Comparison of ENCODE assay signal across 8 cellular contexts in genomic region chr14:105091335-105092123, GRCh38. TPM values are rescaled to one million over a fixed set of nuclear protein-coding genes. Genes with fewer than 3 reads are reported as not detected.
DNase-seq lines count a peak whose midpoint lies in the region; ATAC-seq, FAIRE-seq and TF ChIP-seq lines count a peak whose summit lies in the region.

No MANE protein-coding gene starts in this region.

- H3K36me3 ChIP-seq in mammary epithelial cell (ENCODE audit: insufficient read depth, low read length) = no peaks in the 10 kb centered on the region

- intact Hi-C loops in mammary epithelial cell (cut with micrococcal nuclease) = loop anchor here (1.0 to 5.0 kb wide), 4 partner anchors 27 to 401 kb away; partner anchors contain the start of genes NUDT14 and TEDC1

- CTCF ChIA-PET in mammary epithelial cell (lab: Charles Lee; ENCODE audit: low non-redundant PET) = interaction anchor here (0.6 to 0.7 kb wide), 2 partner anchors 74 to 195 kb away, joined by 6 to 14 read pairs; no protein-coding TSS in a partner anchor

- H4K20me1 ChIP-seq in mammary epithelial cell (ENCODE audit: insufficient read depth, low read length) = no peaks in the 10 kb centered on the region

- dilution Hi-C loops in mammary epithelial cell (cut with HindIII; ENCODE audit: low sequenced_read_pairs) = no loop called here

- no peak for TF ChIP-seq CTCF in mammary epithelial cell (conservative IDR thresholded peaks at IDR 0.05 in 1 of 2, IDR thresholded peaks at IDR 0.05 in 1 of 2; ENCODE audit: extremely low read depth in 1 of 2, insufficient read depth in 1 of 2, low read depth in 1 of 2, low read length in 2 of 2)

- H2AFZ ChIP-seq in mammary epithelial cell (ENCODE audit: low read depth, low read length) = no peak overlapping the region

- in situ Hi-C loops in mammary epithelial cell (cut with MboI; ENCODE audit: low sequenced_read_pairs in 2 of 2) = loop anchor here (5.0 to 25.0 kb wide), 4 partner anchors 73 to 253 kb away; partner anchors contain the start of gene JAG2 (in 2 of the 2)

- H3K9me3 ChIP-seq in mammary epithelial cell (replicated peaks; ENCODE audit: insufficient read depth, low read length) = no peaks in the 10 kb centered on the region

- no peaks in the 10 kb centered on the region for H3K9me3 Mint-ChIP-seq in activated naive CD8-positive, alpha-beta T cell treated with anti-CD3 and anti-CD28 coated beads, Interleukin-2, amount 10 ng/mL, durations not matched to agents 7 days and 5 days
- H3K9me3 Mint-ChIP-seq in activated naive CD8-positive, alpha-beta T cell treated with anti-CD3 and anti-CD28 coated beads for 36 hours = no peaks in the 10 kb centered on the region

- H3K27me3 Mint-ChIP-seq in activated naive CD8-positive, alpha-beta T cell treated with anti-CD3 and anti-CD28 coated beads, Interleukin-2, amount 10 ng/mL, durations not matched to agents 7 days and 5 days = peaks cover 6% of the 10 kb centered on the region
- no peaks in the 10 kb centered on the region for H3K27me3 Mint-ChIP-seq in activated naive CD8-positive, alpha-beta T cell treated with anti-CD3 and anti-CD28 coated beads for 36 hours

- ATAC-seq in activated naive CD8-positive, alpha-beta T cell treated with anti-CD3 and anti-CD28 coated beads, Interleukin-2, amount 10 ng/mL, durations not matched to agents 7 days and 5 days (ENCODE audit: low read depth) = no peak
- ATAC-seq in HG03342 (IDR thresholded peaks at IDR 0.05; ENCODE audit: unreplicated experiment) (no peak), HG03520 (IDR thresholded peaks at IDR 0.05; ENCODE audit: unreplicated experiment) (no peak)

- peaks cover 61% of the 10 kb centered on the region for H3K4me1 ChIP-seq in mammary epithelial cell (ENCODE audit: insufficient read depth, low read length)

- POLR2A ChIA-PET in activated naive CD8-positive, alpha-beta T cell treated with anti-CD3 and anti-CD28 coated beads, Interleukin-2, amount 10 ng/mL, durations not matched to agents 7 days and 5 days (lab: Charles Lee) = interaction anchor here (1.4 to 2.1 kb wide), 2 partner anchors 26 to 260 kb away, joined by 5 read pairs; partner anchors contain the start of gene GPR132

- peak overlapping the region in 1 of 3 experiments; percentile 80 for H3K4me3 ChIP-seq in mammary epithelial cell (replicated peaks in 1 of 3; ENCODE audit: insufficient read depth in 1 of 3, low read depth in 2 of 3, low read length in 3 of 3)

- H3K4me2 ChIP-seq in mammary epithelial cell (ENCODE audit: insufficient read depth, low read depth, low read length) = peak overlapping the region; percentile 90

- peak overlapping the region; percentile 59 for H3K27ac ChIP-seq in mammary epithelial cell (ENCODE audit: insufficient read depth, low read depth, low read length)

- FAIRE-seq in urothelium cell line (lab: Jason Lieb, UNC) = peak; percentile 83

- 0% methylated on average over 1 of the region's 22 CpGs for WGBS in mammary epithelial cell (ENCODE audit: low coverage, missing lambda C conversion rate)

- no peaks in the 10 kb centered on the region for H3K27me3 ChIP-seq in mammary epithelial cell (ENCODE audit: insufficient read depth, low read length)

- H3K4me3 Mint-ChIP-seq in activated naive CD8-positive, alpha-beta T cell treated with anti-CD3 and anti-CD28 coated beads, Interleukin-2, amount 10 ng/mL, durations not matched to agents 7 days and 5 days = no peak overlapping the region
- no peak overlapping the region for H3K4me3 Mint-ChIP-seq in activated naive CD8-positive, alpha-beta T cell treated with anti-CD3 and anti-CD28 coated beads for 36 hours

- H3K36me3 Mint-ChIP-seq in activated naive CD8-positive, alpha-beta T cell treated with anti-CD3 and anti-CD28 coated beads, Interleukin-2, amount 10 ng/mL, durations not matched to agents 7 days and 5 days = no peaks in the 10 kb centered on the region
- H3K36me3 Mint-ChIP-seq in activated naive CD8-positive, alpha-beta T cell treated with anti-CD3 and anti-CD28 coated beads for 36 hours = no peaks in the 10 kb centered on the region

- H3K9ac ChIP-seq in mammary epithelial cell (ENCODE audit: insufficient read depth, low read length) = peak overlapping the region; percentile 32

- no peak overlapping the region for H3K27ac Mint-ChIP-seq in activated naive CD8-positive, alpha-beta T cell treated with anti-CD3 and anti-CD28 coated beads, Interleukin-2, amount 10 ng/mL, durations not matched to agents 7 days and 5 days
- no peak overlapping the region for H3K27ac Mint-ChIP-seq in activated naive CD8-positive, alpha-beta T cell treated with anti-CD3 and anti-CD28 coated beads for 36 hours

- DNase-seq in activated naive CD8-positive, alpha-beta T cell treated with anti-CD3 and anti-CD28 coated beads, Interleukin-2, amount 10 ng/mL, durations not matched to agents 7 days and 5 days = peak; percentile 48
- DNase-seq in activated naive CD8-positive, alpha-beta T cell treated with anti-CD3 and anti-CD28 coated beads for 36 hours = no peak
- DNase-seq in mammary epithelial cell (peak; percentile 94), mesenteric fat pad (ENCODE audit: low spot score) (peak; percentile 94), urothelium cell line (ENCODE audit: low spot score) (peak; percentile 80), NCI-H187 treated with DMSO at 0.1 percent for 48 hours (lab: John Stamatoyannopoulos, UW) (no peak)

- H3K79me2 ChIP-seq in mammary epithelial cell (ENCODE audit: insufficient read depth, low read length) = no peaks in the 10 kb centered on the region

- peaks cover 21% of the 10 kb centered on the region for H3K4me1 Mint-ChIP-seq in activated naive CD8-positive, alpha-beta T cell treated with anti-CD3 and anti-CD28 coated beads, Interleukin-2, amount 10 ng/mL, durations not matched to agents 7 days and 5 days
- peaks cover 17% of the 10 kb centered on the region for H3K4me1 Mint-ChIP-seq in activated naive CD8-positive, alpha-beta T cell treated with anti-CD3 and anti-CD28 coated beads for 36 hours

- no TSS peak for BruUV-seq in mammary epithelial cell (replicated peaks; lab: Mats Ljungman, UMichigan)

RNA-seq across cellular contexts. Expression of gene GPR132, which starts 26.3 kb away (rescaled TPM):
- 10 to 100 TPM; 43.5 to 46.6 TPM for total RNA-seq in activated naive CD8-positive, alpha-beta T cell treated with anti-CD3 and anti-CD28 coated beads, Interleukin-2, amount 10 ng/mL, durations not matched to agents 7 days and 5 days
- 10 to 100 TPM; 23.9 to 24.1 TPM for total RNA-seq in activated naive CD8-positive, alpha-beta T cell treated with anti-CD3 and anti-CD28 coated beads for 36 hours
- total RNA-seq in mammary epithelial cell (under 1 TPM in 1 of 2 donors, not detected in 1; 0.24 TPM), mesenteric fat pad (4.5 TPM)
- not detected for polyA plus RNA-seq in mammary epithelial cell
- polyA minus RNA-seq in mammary epithelial cell = not detected

Comparison
In these comparisons a context has a peak if more than half of its experiments do, and no peak if none do; other contexts are left out.
1. DNase-seq: peak in activated naive CD8-positive, alpha-beta T cell treated with anti-CD3 and anti-CD28 coated beads, Interleukin-2, amount 10 ng/mL, durations not matched to agents 7 days and 5 days (single experiment), mammary epithelial cell (single experiment), mesenteric fat pad (single experiment) and urothelium cell line (single experiment); none in activated naive CD8-positive, alpha-beta T cell treated with anti-CD3 and anti-CD28 coated beads for 36 hours (single experiment) and NCI-H187 treated with DMSO at 0.1 percent for 48 hours (single experiment).